In genomic region chr14:91303091-91303923, GRCh38 we compare ENCODE assay signal across 8 cellular contexts. TPM values are rescaled to one million over a fixed set of nuclear protein-coding genes. Genes with fewer than 3 reads are reported as not detected.
A peak's percentile ranks its signal among the peaks of the same experiment; 100 is the strongest.
DNase-seq lines count a peak whose midpoint lies in the region; ATAC-seq and TF ChIP-seq lines count a peak whose summit lies in the region.

No MANE protein-coding gene starts in this region.

- intact Hi-C loops in Right ventricle myocardium inferior (cut with DNase I) = no loop called here
- intact Hi-C loops in cardiac septum (cut with DNase I) = no loop called here
- intact Hi-C loops in aorta (cut with DNase I) = no loop called here
- intact Hi-C loops in transverse colon (cut with DNase I; ENCODE audit: low total_unique reads) = no loop called here

- H3K27ac ChIP-seq in aorta (ENCODE audit: low read depth in 1 of 2, low read length in 2 of 2) (no peak overlapping the region), transverse colon (no peak overlapping the region)

- no peaks in the 10 kb centered on the region for H3K4me1 ChIP-seq in aorta (ENCODE audit: control insufficient read depth in 1 of 2, insufficient read depth in 2 of 2, low read length in 2 of 2)
- H3K4me1 ChIP-seq in transverse colon = no peaks in the 10 kb centered on the region

- no peaks in the 10 kb centered on the region for H3K9me3 ChIP-seq in aorta (ENCODE audit: control insufficient read depth, low read length)
- H3K9me3 ChIP-seq in transverse colon = no peaks in the 10 kb centered on the region

- TF ChIP-seq CTCF in transverse colon (IDR thresholded peaks at IDR 0.05) = no peak

- TF ChIP-seq EP300 in transverse colon (IDR thresholded peaks at IDR 0.05; ENCODE audit: low read depth) = no peak

- no peak for DNase-seq in Right ventricle myocardium inferior (ENCODE audit: missing footprints)
- DNase-seq in cardiac septum (ENCODE audit: low spot score) = no peak
- DNase-seq in MV-4-11 (lab: John Stamatoyannopoulos, UW) = peak; percentile 0
- peak; percentile 90 to 93 for DNase-seq in activated T-cell treated with anti-CD3 and anti-CD28 coated beads, Interleukin-2, amount 50 U/mL, for 48 hours
- DNase-seq in iPS-NIHi11 (ENCODE audit: low spot score) = peak; percentile 96
- DNase-seq in aorta = peak in 1 of 2 donors; percentile 78
- no peak for DNase-seq in transverse colon
- no peak for DNase-seq in DMS153 treated with DMSO at 0.1 percent for 48 hours (lab: John Stamatoyannopoulos, UW; ENCODE audit: unreplicated experiment)

- TF ChIP-seq POLR2A in transverse colon (IDR thresholded peaks at IDR 0.05) = no peak

- ATAC-seq in Right ventricle myocardium inferior = peak; percentile 57
- peak; percentile 50 for ATAC-seq in aorta (ENCODE audit: low FRiP score)

- H3K4me3 ChIP-seq in aorta (ENCODE audit: low read length in 2 of 2) (no peak overlapping the region), transverse colon (no peak overlapping the region)

- WGBS in aorta, 2 donors = 75 to 78% methylated on average over 23 of the region's 23 CpGs
- WGBS in transverse colon (ENCODE audit: low coverage in 1 of 2), 2 donors = 60 to 83% methylated on average over 4 to 23 of the region's 23 CpGs

- no peaks in the 10 kb centered on the region for H3K36me3 ChIP-seq in aorta (ENCODE audit: control insufficient read depth in 1 of 2, insufficient read depth in 2 of 2, low read length in 1 of 2)
- peaks cover 0 to 12% (median 3%) of the 10 kb centered on the region in 4 donors for H3K36me3 ChIP-seq in transverse colon

- no peaks in the 10 kb centered on the region for H3K27me3 ChIP-seq in aorta (ENCODE audit: control insufficient read depth in 1 of 2, insufficient read depth in 2 of 2, low read length in 1 of 2)
- no peaks in the 10 kb centered on the region for H3K27me3 ChIP-seq in transverse colon

- in situ Hi-C loops in transverse colon (cut with MboI; ENCODE audit: low pct_ligation_motif_present in 1 of 4, low pct_unique_long_range_greater_than_20kb in 1 of 4, low sequenced_read_pairs in 3 of 4) = loop anchor here in 1 of 4 donors (25.0 kb wide), 1 partner anchor 109 kb away; the partner anchor contains the start of gene CCDC88C

RNA-seq across cellular contexts. Expression of gene GPR68, which starts 58.8 kb away (rescaled TPM):
- total RNA-seq in Right ventricle myocardium inferior = 0.16 TPM
- 3.4 TPM for total RNA-seq in cardiac septum
- total RNA-seq in aorta = 1 to 10 TPM in 1 of 2 donors, under 1 TPM in 1; 0.84 to 6.3 TPM
- polyA plus RNA-seq in aorta = under 1 TPM in 1 of 2 donors, not detected in 1; 0.10 TPM
- under 1 TPM in 3 of 4 donors, not detected in 1; 0.48 to 0.80 (median 0.55) TPM for total RNA-seq in transverse colon

Comparison
In these comparisons a context has a peak if more than half of its experiments do, and no peak if none do; other contexts are left out.
1. DNase-seq: peak in MV-4-11 (single experiment), activated T-cell treated with anti-CD3 and anti-CD28 coated beads, Interleukin-2, amount 50 U/mL, for 48 hours (2 of 2) and iPS-NIHi11 (single experiment); none in Right ventricle myocardium inferior (single experiment), cardiac septum (single experiment), transverse colon (single experiment) and DMS153 treated with DMSO at 0.1 percent for 48 hours (single experiment).